Comparison of ENCODE assay signal across 25 cellular contexts in the genomic region with DNA sequence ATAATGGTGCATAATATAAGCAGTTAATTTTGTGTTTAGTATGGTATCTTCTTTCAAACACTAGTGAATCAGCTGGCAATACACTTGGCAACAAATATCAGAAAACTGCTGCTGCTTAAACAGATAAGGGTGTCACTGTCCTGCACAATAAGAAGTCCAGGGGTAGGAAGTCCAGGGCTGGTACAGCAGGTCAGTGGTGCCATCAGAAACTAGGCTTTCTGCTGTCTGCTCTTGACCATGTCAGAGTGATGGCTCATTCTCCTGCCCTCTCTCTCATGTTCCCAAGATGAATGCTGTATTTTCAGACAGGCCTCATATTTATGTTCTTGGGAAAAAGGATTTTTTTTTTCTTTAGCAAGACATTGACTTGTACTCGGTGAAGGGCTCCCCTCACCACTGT. TPM values are rescaled to one million over a fixed set of nuclear protein-coding genes. Genes with fewer than 3 reads are reported as not detected.
"Had no signal": no experiment of that assay in that cellular context is flagged by ENCODE, and none has a peak within 500 bp of the region (broad histone marks: within the 10 kb centered on the region; RNA-seq: fewer than 3 reads in every experiment).

No MANE protein-coding gene starts in this region.

- H3K4me3 ChIP-seq: MG63 had no signal

- DNase-seq: Karpas-422, KG1, MG63, NCI-H1092, NCI-H1105 treated with DMSO at 0.1 percent for 48 hours, NCI-H1417 treated with DMSO at 0.1 percent for 48 hours, NCI-H146, NCI-H1694 treated with DMSO at 0.1 percent for 48 hours, NCI-H1930, NCI-H2081, NCI-H2107, NCI-H2227 treated with DMSO at 0.1 percent for 48 hours, NCI-H524 treated with DMSO at 0.1 percent for 48 hours, NCI-H69, NCI-H774, PC-3, SHP77, SK-N-SH, SW 1271 had no signal

- H3K4me3 Mint-ChIP-seq: IgD-negative memory B cell had no signal

- H3K27me3 Mint-ChIP-seq: IgD-negative memory B cell had no signal

- ATAC-seq: Panc1, PC-3 had no signal

- H3K36me3 Mint-ChIP-seq: IgD-negative memory B cell had no signal

- H3K9me3 ChIP-seq: MG63, SK-N-SH had no signal

- H3K4me2 ChIP-seq: SK-N-SH had no signal

- H3K9me3 Mint-ChIP-seq: IgD-negative memory B cell had no signal

- H3K27ac ChIP-seq: RWPE1 had no signal

- H3K27ac Mint-ChIP-seq: IgD-negative memory B cell had no signal

RNA-seq across cellular contexts. Expression of gene GRK7, which starts 9.2 kb away (rescaled TPM):
- total RNA-seq: HT1080, NCI-H460, PC-3, SK-MEL-5 had no signal
- polyA plus RNA-seq: IgD-negative memory B cell, SK-N-SH had no signal
